1 cellular context compared by ENCODE assay signal in genomic region chr2:102051659-102052366, GRCh38.
TF ChIP-seq lines count a peak whose summit lies in the region.

No MANE protein-coding gene starts in this region.

TF ChIP-seq in IMR-90, 13 proteins besides CTCF, POLR2A, EP300 and RAD21 (continued from another document):
- TF ChIP-seq, protein P1, sequence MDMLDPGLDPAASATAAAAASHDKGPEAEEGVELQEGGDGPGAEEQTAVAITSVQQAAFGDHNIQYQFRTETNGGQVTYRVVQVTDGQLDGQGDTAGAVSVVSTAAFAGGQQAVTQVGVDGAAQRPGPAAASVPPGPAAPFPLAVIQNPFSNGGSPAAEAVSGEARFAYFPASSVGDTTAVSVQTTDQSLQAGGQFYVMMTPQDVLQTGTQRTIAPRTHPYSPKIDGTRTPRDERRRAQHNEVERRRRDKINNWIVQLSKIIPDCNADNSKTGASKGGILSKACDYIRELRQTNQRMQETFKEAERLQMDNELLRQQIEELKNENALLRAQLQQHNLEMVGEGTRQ (IDR thresholded peaks at IDR 0.05; ENCODE audit: low read depth, low read length), result peak; percentile 66; the same call in 1 of the 2 replicates
